Comparison of ENCODE assay signal across 11 cellular contexts in the genomic region with DNA sequence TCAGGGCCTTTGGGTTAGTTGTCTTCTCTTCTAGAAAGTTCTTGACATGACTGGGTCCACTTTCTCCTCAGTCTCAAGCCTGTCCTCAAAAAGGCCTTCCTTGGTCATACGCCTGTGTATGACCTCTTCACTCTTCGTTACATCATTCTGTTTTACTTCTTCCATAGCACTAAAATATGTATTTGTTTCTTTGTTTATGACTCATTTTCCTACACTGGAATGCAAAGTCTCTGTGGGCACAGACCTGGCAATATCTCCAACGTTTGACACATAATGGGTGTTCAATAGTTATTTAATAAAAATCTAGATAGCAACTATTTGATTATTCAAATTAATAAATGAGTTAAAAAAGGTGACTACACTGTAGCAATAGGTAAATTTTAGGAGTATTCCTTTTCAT.
DNase-seq lines count a peak whose midpoint lies in the region; TF ChIP-seq lines count a peak whose summit lies in the region.
"Had no signal": no experiment of that assay in that cellular context is flagged by ENCODE, and none has a peak within 500 bp of the region (broad histone marks: within the 10 kb centered on the region; RNA-seq: fewer than 3 reads in every experiment).

No MANE protein-coding gene starts in this region.

- no peak overlapping the region for H3K4me3 Mint-ChIP-seq in activated naive CD4-positive, alpha-beta T cell treated with anti-CD3 and anti-CD28 coated beads, Interleukin-2, amount 10 ng/mL, durations not matched to agents 7 days and 5 days
- H3K4me3 Mint-ChIP-seq: CD4-positive, CD25-positive, alpha-beta regulatory T cell; IgD-negative memory B cell had no signal

- in situ Hi-C loops in GM23248 (cut with MboI), result no loop called here

- H3K9me2 ChIP-seq in GM23248 (ENCODE audit: insufficient read depth) (no peaks in the 10 kb centered on the region), SK-N-SH (no peaks in the 10 kb centered on the region)

- no peak for TF ChIP-seq CTCF in epithelial cell of esophagus (IDR thresholded peaks at IDR 0.05; ENCODE audit: insufficient read depth, low read depth, low read length, missing control alignments)
- no peak for TF ChIP-seq CTCF in SK-N-SH (IDR thresholded peaks at IDR 0.05)

- H3K4me1 Mint-ChIP-seq in activated naive CD4-positive, alpha-beta T cell treated with anti-CD3 and anti-CD28 coated beads, Interleukin-2, amount 10 ng/mL, durations not matched to agents 7 days and 5 days, result no peaks in the 10 kb centered on the region
- H3K4me1 Mint-ChIP-seq: CD4-positive, CD25-positive, alpha-beta regulatory T cell had no signal

- POLR2A ChIA-PET in SK-N-SH (lab: Yijun Ruan, JAX), result no interaction called here

- H3K36me3 ChIP-seq in GM23248 (ENCODE audit: low read depth) (no peaks in the 10 kb centered on the region), SK-N-SH (replicated peaks in 1 of 2; ENCODE audit: control insufficient read depth in 1 of 2, insufficient read depth in 2 of 2, low read length in 1 of 2) (no peaks in the 10 kb centered on the region)
- H3K36me3 ChIP-seq: BLaER1 treated with 17β-estradiol and CSF1 and Interleukin-3, amounts not matched to agents 10 nM and 100 nM had no signal

- no peak overlapping the region for H3K4me2 ChIP-seq in GM23248 (ENCODE audit: unreplicated experiment)
- H3K4me2 ChIP-seq in SK-N-SH, result no peak overlapping the region
- H3K4me2 ChIP-seq: BLaER1 treated with 17β-estradiol and CSF1 and Interleukin-3, amounts not matched to agents 10 nM and 100 nM had no signal

- H2AFZ ChIP-seq in GM23248, result 0 out of 2 replicates have a peak overlapping the region, but pooled peaks have one; percentile 9
- no peak overlapping the region for H2AFZ ChIP-seq in SK-N-SH (ENCODE audit: low read depth)

- no peak overlapping the region for H3K9ac ChIP-seq in GM23248
- H3K9ac ChIP-seq in SK-N-SH, result no peak overlapping the region
- H3K9ac ChIP-seq: BLaER1 treated with 17β-estradiol and CSF1 and Interleukin-3, amounts not matched to agents 10 nM and 100 nM had no signal

- no peak for DNase-seq in GM23248
- DNase-seq in NCI-H226, result peak; percentile 11
- peak; percentile 56 for DNase-seq in epithelial cell of esophagus (ENCODE audit: low read depth)
- DNase-seq in RKO (ENCODE audit: low spot score), result no peak
- no peak for DNase-seq in activated naive CD4-positive, alpha-beta T cell treated with anti-CD3 and anti-CD28 coated beads, Interleukin-2, amount 10 ng/mL, durations not matched to agents 7 days and 5 days
- DNase-seq in SK-N-SH, result no peak
- DNase-seq in NCI-H1694 treated with DMSO at 0.1 percent for 48 hours (lab: John Stamatoyannopoulos, UW), result no peak
- DNase-seq: CD4-positive, CD25-positive, alpha-beta regulatory T cell; DMS53 had no signal

- no peak for TF ChIP-seq RAD21 in SK-N-SH (IDR thresholded peaks at IDR 0.05; ENCODE audit: low read length)

- no peaks in the 10 kb centered on the region for H3K9me3 ChIP-seq in GM23248 (ENCODE audit: low read depth)
- H3K9me3 ChIP-seq in SK-N-SH, result no peaks in the 10 kb centered on the region

- CTCF ChIA-PET in activated naive CD4-positive, alpha-beta T cell treated with anti-CD3 and anti-CD28 coated beads, Interleukin-2, amount 10 ng/mL, durations not matched to agents 7 days and 5 days (lab: Charles Lee), result no interaction called here
- CTCF ChIA-PET in SK-N-SH (lab: Yijun Ruan, JAX), result no interaction called here

- no peaks in the 10 kb centered on the region for H3K36me3 Mint-ChIP-seq in activated naive CD4-positive, alpha-beta T cell treated with anti-CD3 and anti-CD28 coated beads, Interleukin-2, amount 10 ng/mL, durations not matched to agents 7 days and 5 days
- H3K36me3 Mint-ChIP-seq: CD4-positive, CD25-positive, alpha-beta regulatory T cell; IgD-negative memory B cell had no signal

- no peaks in the 10 kb centered on the region for H4K20me1 ChIP-seq in GM23248 (ENCODE audit: insufficient read depth)
- no peaks in the 10 kb centered on the region for H4K20me1 ChIP-seq in SK-N-SH (ENCODE audit: insufficient read depth)
- H4K20me1 ChIP-seq: BLaER1 treated with 17β-estradiol and CSF1 and Interleukin-3, amounts not matched to agents 10 nM and 100 nM had no signal

- H3K4me1 ChIP-seq in GM23248 (ENCODE audit: insufficient read depth), result peaks cover 14% of the 10 kb centered on the region
- H3K4me1 ChIP-seq in SK-N-SH (ENCODE audit: control insufficient read depth in 1 of 2, insufficient read depth in 2 of 2, low read depth in 1 of 2, low read length in 1 of 2), result no peaks in the 10 kb centered on the region

- H3K27ac Mint-ChIP-seq in activated naive CD4-positive, alpha-beta T cell treated with anti-CD3 and anti-CD28 coated beads, Interleukin-2, amount 10 ng/mL, durations not matched to agents 7 days and 5 days, result no peak overlapping the region
- H3K27ac Mint-ChIP-seq: CD4-positive, CD25-positive, alpha-beta regulatory T cell; IgD-negative memory B cell had no signal

- H3F3A ChIP-seq in GM23248 (ENCODE audit: insufficient read depth), result peaks cover 7% of the 10 kb centered on the region; the same call in 1 of the 2 replicates
- no peaks in the 10 kb centered on the region for H3F3A ChIP-seq in SK-N-SH (replicated peaks; ENCODE audit: insufficient read depth)

- H3K27me3 ChIP-seq in GM23248 (replicated peaks; ENCODE audit: insufficient read depth), result no peaks in the 10 kb centered on the region
- no peaks in the 10 kb centered on the region for H3K27me3 ChIP-seq in SK-N-SH (ENCODE audit: insufficient read depth)
- H3K27me3 ChIP-seq: BLaER1 treated with 17β-estradiol and CSF1 and Interleukin-3, amounts not matched to agents 10 nM and 100 nM had no signal

- H3K27ac ChIP-seq in GM23248 (no peak overlapping the region), SK-N-SH (ENCODE audit: low read depth in 2 of 2, low read length in 1 of 2) (no peak overlapping the region)
- H3K27ac ChIP-seq: BLaER1 treated with 17β-estradiol and CSF1 and Interleukin-3, amounts not matched to agents 10 nM and 100 nM had no signal

- peaks cover 3% of the 10 kb centered on the region for H3K9me3 Mint-ChIP-seq in activated naive CD4-positive, alpha-beta T cell treated with anti-CD3 and anti-CD28 coated beads, Interleukin-2, amount 10 ng/mL, durations not matched to agents 7 days and 5 days

- no peak for TF ChIP-seq EP300 in SK-N-SH (IDR thresholded peaks at IDR 0.05; ENCODE audit: borderline replicate concordance in 1 of 2, low read depth in 1 of 2, low read length in 1 of 2)

- 80 to 88% methylated on average over 3 of the region's 3 CpGs for WGBS in GM23248 (ENCODE audit: low coverage in 1 of 2, low lambda C conversion rate in 2 of 2, missing lambda C conversion rate in 2 of 2), 2 experiments
- 69% methylated on average over 3 of the region's 3 CpGs for WGBS in SK-N-SH (ENCODE audit: low lambda C conversion rate)

- no peaks in the 10 kb centered on the region for H3K27me3 Mint-ChIP-seq in activated naive CD4-positive, alpha-beta T cell treated with anti-CD3 and anti-CD28 coated beads, Interleukin-2, amount 10 ng/mL, durations not matched to agents 7 days and 5 days

- H3K79me2 ChIP-seq in GM23248 (ENCODE audit: insufficient read depth), result no peaks in the 10 kb centered on the region
- no peaks in the 10 kb centered on the region for H3K79me2 ChIP-seq in SK-N-SH (ENCODE audit: insufficient read depth)

- H3K4me3 ChIP-seq in GM23248 (no peak overlapping the region), epithelial cell of esophagus (ENCODE audit: low read length) (no peak overlapping the region), SK-N-SH (ENCODE audit: low read depth in 2 of 2, low read length in 1 of 2) (no peak overlapping the region)
- H3K4me3 ChIP-seq: BLaER1 treated with 17β-estradiol and CSF1 and Interleukin-3, amounts not matched to agents 10 nM and 100 nM had no signal

TF ChIP-seq in SK-N-SH, 30 proteins besides CTCF, POLR2A, EP300 and RAD21:
- no peak for TF ChIP-seq ELF1 (IDR thresholded peaks at IDR 0.05)
- no peak for TF ChIP-seq SMC3 (IDR thresholded peaks at IDR 0.05; ENCODE audit: low read depth, low read length)

Comparison
In these comparisons a context has a peak if more than half of its experiments do, and no peak if none do; other contexts are left out.
1. DNase-seq: peak in NCI-H226 (single experiment) and epithelial cell of esophagus (single experiment); none in GM23248 (single experiment), RKO (single experiment), activated naive CD4-positive, alpha-beta T cell treated with anti-CD3 and anti-CD28 coated beads, Interleukin-2, amount 10 ng/mL, durations not matched to agents 7 days and 5 days (single experiment), SK-N-SH (single experiment) and NCI-H1694 treated with DMSO at 0.1 percent for 48 hours (single experiment).